1 cellular context compared by ENCODE assay signal in genomic region chr14:50230601-50231474, GRCh38.
TF ChIP-seq lines count a peak whose summit lies in the region.

No MANE protein-coding gene starts in this region.

TF ChIP-seq in HepG2, 621 proteins besides CTCF, POLR2A, EP300 and RAD21 (continued from another document and continues in another):
- no peak for TF ChIP-seq MNT (IDR thresholded peaks at IDR 0.05)
- TF ChIP-seq IRF2 (CRISPR knock-in tag; IDR thresholded peaks at IDR 0.05): no peak
- TF ChIP-seq, protein P1, sequence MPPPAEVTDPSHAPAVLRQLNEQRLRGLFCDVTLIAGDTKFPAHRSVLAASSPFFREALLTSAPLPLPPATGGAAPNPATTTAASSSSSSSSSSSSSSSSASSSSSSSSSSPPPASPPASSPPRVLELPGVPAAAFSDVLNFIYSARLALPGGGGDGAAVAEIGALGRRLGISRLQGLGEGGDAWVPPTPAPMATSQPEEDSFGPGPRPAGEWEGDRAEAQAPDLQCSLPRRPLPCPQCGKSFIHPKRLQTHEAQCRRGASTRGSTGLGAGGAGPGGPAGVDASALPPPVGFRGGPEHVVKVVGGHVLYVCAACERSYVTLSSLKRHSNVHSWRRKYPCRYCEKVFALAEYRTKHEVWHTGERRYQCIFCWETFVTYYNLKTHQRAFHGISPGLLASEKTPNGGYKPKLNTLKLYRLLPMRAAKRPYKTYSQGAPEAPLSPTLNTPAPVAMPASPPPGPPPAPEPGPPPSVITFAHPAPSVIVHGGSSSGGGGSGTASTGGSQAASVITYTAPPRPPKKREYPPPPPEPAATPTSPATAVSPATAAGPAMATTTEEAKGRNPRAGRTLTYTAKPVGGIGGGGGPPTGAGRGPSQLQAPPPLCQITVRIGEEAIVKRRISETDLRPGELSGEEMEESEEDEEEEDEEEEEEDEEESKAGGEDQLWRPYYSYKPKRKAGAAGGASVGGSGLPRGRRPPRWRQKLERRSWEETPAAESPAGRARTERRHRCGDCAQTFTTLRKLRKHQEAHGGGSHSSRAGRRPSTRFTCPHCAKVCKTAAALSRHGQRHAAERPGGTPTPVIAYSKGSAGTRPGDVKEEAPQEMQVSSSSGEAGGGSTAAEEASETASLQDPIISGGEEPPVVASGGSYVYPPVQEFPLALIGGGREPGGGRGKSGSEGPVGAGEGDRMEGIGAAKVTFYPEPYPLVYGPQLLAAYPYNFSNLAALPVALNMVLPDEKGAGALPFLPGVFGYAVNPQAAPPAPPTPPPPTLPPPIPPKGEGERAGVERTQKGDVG (CRISPR knock-in tag; IDR thresholded peaks at IDR 0.05; ENCODE audit: borderline replicate concordance): no peak
- TF ChIP-seq PBX3 (CRISPR knock-in tag; IDR thresholded peaks at IDR 0.05; ENCODE audit: borderline replicate concordance): no peak
- no peak for TF ChIP-seq SYNCRIP (IDR thresholded peaks at IDR 0.05; ENCODE audit: insufficient read depth, low read depth, low read length)
- TF ChIP-seq POLR2AphosphoS5 (IDR thresholded peaks at IDR 0.05; ENCODE audit: low read depth, low read length): peak; percentile 40; the same call in 1 of the 2 replicates
- TF ChIP-seq ZNF234 (CRISPR knock-in tag; conservative IDR thresholded peaks at IDR 0.05): no peak
- no peak for TF ChIP-seq SIX4 (CRISPR knock-in tag; IDR thresholded peaks at IDR 0.05)
- TF ChIP-seq NR2F2 (IDR thresholded peaks at IDR 0.05; ENCODE audit: borderline replicate concordance, low read depth): no peak
- no peak for TF ChIP-seq ATF5 (CRISPR knock-in tag; IDR thresholded peaks at IDR 0.05; ENCODE audit: low read depth)
- TF ChIP-seq, protein P2, sequence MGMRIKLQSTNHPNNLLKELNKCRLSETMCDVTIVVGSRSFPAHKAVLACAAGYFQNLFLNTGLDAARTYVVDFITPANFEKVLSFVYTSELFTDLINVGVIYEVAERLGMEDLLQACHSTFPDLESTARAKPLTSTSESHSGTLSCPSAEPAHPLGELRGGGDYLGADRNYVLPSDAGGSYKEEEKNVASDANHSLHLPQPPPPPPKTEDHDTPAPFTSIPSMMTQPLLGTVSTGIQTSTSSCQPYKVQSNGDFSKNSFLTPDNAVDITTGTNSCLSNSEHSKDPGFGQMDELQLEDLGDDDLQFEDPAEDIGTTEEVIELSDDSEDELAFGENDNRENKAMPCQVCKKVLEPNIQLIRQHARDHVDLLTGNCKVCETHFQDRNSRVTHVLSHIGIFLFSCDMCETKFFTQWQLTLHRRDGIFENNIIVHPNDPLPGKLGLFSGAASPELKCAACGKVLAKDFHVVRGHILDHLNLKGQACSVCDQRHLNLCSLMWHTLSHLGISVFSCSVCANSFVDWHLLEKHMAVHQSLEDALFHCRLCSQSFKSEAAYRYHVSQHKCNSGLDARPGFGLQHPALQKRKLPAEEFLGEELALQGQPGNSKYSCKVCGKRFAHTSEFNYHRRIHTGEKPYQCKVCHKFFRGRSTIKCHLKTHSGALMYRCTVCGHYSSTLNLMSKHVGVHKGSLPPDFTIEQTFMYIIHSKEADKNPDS (CRISPR knock-in tag; IDR thresholded peaks at IDR 0.05): no peak
- no peak for TF ChIP-seq NR3C1 (CRISPR knock-in tag; IDR thresholded peaks at IDR 0.05)
- TF ChIP-seq RFX5 (IDR thresholded peaks at IDR 0.05; ENCODE audit: low read depth, low read length): no peak
- TF ChIP-seq ZMYM3 (CRISPR knock-in tag; IDR thresholded peaks at IDR 0.05): no peak
- TF ChIP-seq SRY (CRISPR knock-in tag; IDR thresholded peaks at IDR 0.05): no peak
- no peak for TF ChIP-seq ZNF468 (CRISPR knock-in tag; IDR thresholded peaks at IDR 0.05)
- TF ChIP-seq ZFP37 (CRISPR knock-in tag; IDR thresholded peaks at IDR 0.05; ENCODE audit: borderline replicate concordance): no peak
- TF ChIP-seq, protein P3, sequence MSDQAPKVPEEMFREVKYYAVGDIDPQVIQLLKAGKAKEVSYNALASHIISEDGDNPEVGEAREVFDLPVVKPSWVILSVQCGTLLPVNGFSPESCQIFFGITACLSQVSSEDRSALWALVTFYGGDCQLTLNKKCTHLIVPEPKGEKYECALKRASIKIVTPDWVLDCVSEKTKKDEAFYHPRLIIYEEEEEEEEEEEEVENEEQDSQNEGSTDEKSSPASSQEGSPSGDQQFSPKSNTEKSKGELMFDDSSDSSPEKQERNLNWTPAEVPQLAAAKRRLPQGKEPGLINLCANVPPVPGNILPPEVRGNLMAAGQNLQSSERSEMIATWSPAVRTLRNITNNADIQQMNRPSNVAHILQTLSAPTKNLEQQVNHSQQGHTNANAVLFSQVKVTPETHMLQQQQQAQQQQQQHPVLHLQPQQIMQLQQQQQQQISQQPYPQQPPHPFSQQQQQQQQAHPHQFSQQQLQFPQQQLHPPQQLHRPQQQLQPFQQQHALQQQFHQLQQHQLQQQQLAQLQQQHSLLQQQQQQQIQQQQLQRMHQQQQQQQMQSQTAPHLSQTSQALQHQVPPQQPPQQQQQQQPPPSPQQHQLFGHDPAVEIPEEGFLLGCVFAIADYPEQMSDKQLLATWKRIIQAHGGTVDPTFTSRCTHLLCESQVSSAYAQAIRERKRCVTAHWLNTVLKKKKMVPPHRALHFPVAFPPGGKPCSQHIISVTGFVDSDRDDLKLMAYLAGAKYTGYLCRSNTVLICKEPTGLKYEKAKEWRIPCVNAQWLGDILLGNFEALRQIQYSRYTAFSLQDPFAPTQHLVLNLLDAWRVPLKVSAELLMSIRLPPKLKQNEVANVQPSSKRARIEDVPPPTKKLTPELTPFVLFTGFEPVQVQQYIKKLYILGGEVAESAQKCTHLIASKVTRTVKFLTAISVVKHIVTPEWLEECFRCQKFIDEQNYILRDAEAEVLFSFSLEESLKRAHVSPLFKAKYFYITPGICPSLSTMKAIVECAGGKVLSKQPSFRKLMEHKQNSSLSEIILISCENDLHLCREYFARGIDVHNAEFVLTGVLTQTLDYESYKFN (CRISPR knock-in tag; conservative IDR thresholded peaks at IDR 0.05): no peak
- TF ChIP-seq GATAD2A (CRISPR knock-in tag; IDR thresholded peaks at IDR 0.05): no peak; the same call in 1 of the 2 replicates
- TF ChIP-seq, protein P4, sequence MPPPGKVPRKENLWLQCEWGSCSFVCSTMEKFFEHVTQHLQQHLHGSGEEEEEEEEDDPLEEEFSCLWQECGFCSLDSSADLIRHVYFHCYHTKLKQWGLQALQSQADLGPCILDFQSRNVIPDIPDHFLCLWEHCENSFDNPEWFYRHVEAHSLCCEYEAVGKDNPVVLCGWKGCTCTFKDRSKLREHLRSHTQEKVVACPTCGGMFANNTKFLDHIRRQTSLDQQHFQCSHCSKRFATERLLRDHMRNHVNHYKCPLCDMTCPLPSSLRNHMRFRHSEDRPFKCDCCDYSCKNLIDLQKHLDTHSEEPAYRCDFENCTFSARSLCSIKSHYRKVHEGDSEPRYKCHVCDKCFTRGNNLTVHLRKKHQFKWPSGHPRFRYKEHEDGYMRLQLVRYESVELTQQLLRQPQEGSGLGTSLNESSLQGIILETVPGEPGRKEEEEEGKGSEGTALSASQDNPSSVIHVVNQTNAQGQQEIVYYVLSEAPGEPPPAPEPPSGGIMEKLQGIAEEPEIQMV (CRISPR knock-in tag; IDR thresholded peaks at IDR 0.05; ENCODE audit: low read depth): no peak
- TF ChIP-seq ZXDC (CRISPR knock-in tag; IDR thresholded peaks at IDR 0.05): no peak
- no peak for TF ChIP-seq ZNF18 (CRISPR knock-in tag; IDR thresholded peaks at IDR 0.05; ENCODE audit: insufficient replicate concordance)
- no peak for TF ChIP-seq POLR2AphosphoS2 (IDR thresholded peaks at IDR 0.05; ENCODE audit: low read depth, low read length)
- TF ChIP-seq, protein P5, sequence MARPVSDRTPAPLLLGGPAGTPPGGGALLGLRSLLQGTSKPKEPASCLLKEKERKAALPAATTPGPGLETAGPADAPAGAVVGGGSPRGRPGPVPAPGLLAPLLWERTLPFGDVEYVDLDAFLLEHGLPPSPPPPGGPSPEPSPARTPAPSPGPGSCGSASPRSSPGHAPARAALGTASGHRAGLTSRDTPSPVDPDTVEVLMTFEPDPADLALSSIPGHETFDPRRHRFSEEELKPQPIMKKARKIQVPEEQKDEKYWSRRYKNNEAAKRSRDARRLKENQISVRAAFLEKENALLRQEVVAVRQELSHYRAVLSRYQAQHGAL (CRISPR knock-in tag; IDR thresholded peaks at IDR 0.05; ENCODE audit: not compliant biosample characterization): no peak
- TF ChIP-seq RELA (CRISPR knock-in tag; IDR thresholded peaks at IDR 0.05): no peak
- TF ChIP-seq ELF1 (CRISPR knock-in tag; IDR thresholded peaks at IDR 0.05): no peak
- no peak for TF ChIP-seq ARNT2 (CRISPR knock-in tag; IDR thresholded peaks at IDR 0.05; ENCODE audit: low read depth)
- TF ChIP-seq ZNF33B (CRISPR knock-in tag; IDR thresholded peaks at IDR 0.05): 0 out of 2 replicates have a peak, but pooled peaks have one; percentile 19
- peak; percentile 6; the same call in 1 of the 2 replicates for TF ChIP-seq ZNF678 (CRISPR knock-in tag; IDR thresholded peaks at IDR 0.05)
- TF ChIP-seq GLI4 (CRISPR knock-in tag; IDR thresholded peaks at IDR 0.05; ENCODE audit: borderline replicate concordance): no peak
- TF ChIP-seq, protein P6, sequence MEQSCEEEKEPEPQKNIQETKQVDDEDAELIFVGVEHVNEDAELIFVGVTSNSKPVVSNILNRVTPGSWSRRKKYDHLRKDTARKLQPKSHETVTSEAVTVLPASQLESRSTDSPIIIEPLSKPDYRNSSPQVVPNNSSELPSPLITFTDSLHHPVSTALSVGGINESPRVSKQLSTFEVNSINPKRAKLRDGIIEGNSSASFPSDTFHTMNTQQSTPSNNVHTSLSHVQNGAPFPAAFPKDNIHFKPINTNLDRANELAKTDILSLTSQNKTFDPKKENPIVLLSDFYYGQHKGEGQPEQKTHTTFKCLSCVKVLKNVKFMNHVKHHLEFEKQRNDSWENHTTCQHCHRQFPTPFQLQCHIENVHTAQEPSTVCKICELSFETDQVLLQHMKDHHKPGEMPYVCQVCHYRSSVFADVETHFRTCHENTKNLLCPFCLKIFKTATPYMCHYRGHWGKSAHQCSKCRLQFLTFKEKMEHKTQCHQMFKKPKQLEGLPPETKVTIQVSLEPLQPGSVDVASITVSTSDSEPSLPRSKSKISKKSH (CRISPR knock-in tag; IDR thresholded peaks at IDR 0.05; ENCODE audit: borderline replicate concordance): 0 out of 2 replicates have a peak, but pooled peaks have one; percentile 11
- no peak for TF ChIP-seq NR2C2 (CRISPR knock-in tag; IDR thresholded peaks at IDR 0.05; ENCODE audit: borderline replicate concordance)
- TF ChIP-seq ZNF7 (CRISPR knock-in tag; IDR thresholded peaks at IDR 0.05): no peak
- no peak for TF ChIP-seq SRSF4 (IDR thresholded peaks at IDR 0.05; ENCODE audit: low read depth, low read length, poor library complexity, severe bottlenecking)
